In genomic region chrX:40176979-40177430, GRCh38 we compare ENCODE assay signal across 8 cellular contexts.
A peak's percentile ranks its signal among the peaks of the same experiment; 100 is the strongest.
DNase-seq lines count a peak whose midpoint lies in the region; ATAC-seq, FAIRE-seq and TF ChIP-seq lines count a peak whose summit lies in the region.

No MANE protein-coding gene starts in this region.

- CTCF ChIA-PET in activated CD4-positive, alpha-beta T cell treated with anti-CD3 and anti-CD28 coated beads for 36 hours (lab: Charles Lee) = interaction anchor here (0.6 to 1.5 kb wide), 4 partner anchors 24 to 1400 kb away, joined by 3 to 4 read pairs (median 3); no protein-coding TSS in a partner anchor

- H3K4me1 ChIP-seq in esophagus muscularis mucosa = peaks cover 10 to 58% (median 27%) of the 10 kb centered on the region in 4 donors
- peaks cover 0 to 5% (median 0%) of the 10 kb centered on the region in 3 donors for H3K4me1 ChIP-seq in pancreas

- no peak for TF ChIP-seq CTCF in esophagus muscularis mucosa (IDR thresholded peaks at IDR 0.05)
- TF ChIP-seq CTCF in pancreas (IDR thresholded peaks at IDR 0.05) = no peak

- intact Hi-C loops in activated CD4-positive, alpha-beta T cell treated with anti-CD3 and anti-CD28 coated beads for 36 hours (cut with DNase I, micrococcal nuclease) = loop anchor here (1.0 to 5.0 kb wide), 6 partner anchors 23 to 1375 kb away; partner anchors contain the start of genes MID1IP1 (in 1 of the 2) and USP9X (in 1 of the 2)
- intact Hi-C loops in esophagus muscularis mucosa (cut with DNase I) (loop anchor here (10.0 kb wide), 1 partner anchor 88 kb away; no protein-coding TSS in a partner anchor), pancreas (cut with DNase I) (loop anchor here in 1 of 3 donors (10.0 kb wide), 1 partner anchor 72 kb away; no protein-coding TSS in a partner anchor)

- H3K4me3 Mint-ChIP-seq in activated CD4-positive, alpha-beta T cell treated with anti-CD3 and anti-CD28 coated beads for 36 hours = peak overlapping the region; percentile 80

- H3K27me3 ChIP-seq in esophagus muscularis mucosa (peaks cover 0 to 5% (median 0%) of the 10 kb centered on the region in 4 donors), pancreas (peaks cover 0 to 7% (median 0%) of the 10 kb centered on the region in 4 donors)

- H3K4me3 ChIP-seq in esophagus muscularis mucosa (peak overlapping the region; percentile 62 to 67 (median 64)), pancreas (peak overlapping the region in 3 of 4 donors; percentile 38 to 53 (median 45))

- POLR2A ChIA-PET in activated CD4-positive, alpha-beta T cell treated with anti-CD3 and anti-CD28 coated beads for 36 hours (lab: Charles Lee) = interaction anchor here (0.7 to 1.5 kb wide), 4 partner anchors 9 to 322 kb away, joined by 3 to 8 read pairs (median 3); partner anchors contain the start of gene BCOR

- H3K9me3 Mint-ChIP-seq in activated CD4-positive, alpha-beta T cell treated with anti-CD3 and anti-CD28 coated beads for 36 hours (ENCODE audit: low read depth) = peaks cover 3% of the 10 kb centered on the region

- H3K27me3 Mint-ChIP-seq in activated CD4-positive, alpha-beta T cell treated with anti-CD3 and anti-CD28 coated beads for 36 hours = no peaks in the 10 kb centered on the region

- H3K27ac ChIP-seq in esophagus muscularis mucosa (replicated peaks in 1 of 4) = peak overlapping the region; percentile 90 to 96 (median 94)
- peak overlapping the region; percentile 82 to 94 (median 90) for H3K27ac ChIP-seq in pancreas

- TF ChIP-seq POLR2A in esophagus muscularis mucosa (IDR thresholded peaks at IDR 0.05; ENCODE audit: low read depth) = no peak

- peaks cover 8% of the 10 kb centered on the region for H3K36me3 Mint-ChIP-seq in activated CD4-positive, alpha-beta T cell treated with anti-CD3 and anti-CD28 coated beads for 36 hours (ENCODE audit: low read depth)

- H3K9me3 ChIP-seq in esophagus muscularis mucosa = no peaks in the 10 kb centered on the region
- H3K9me3 ChIP-seq in pancreas = no peaks in the 10 kb centered on the region

- H3K36me3 ChIP-seq in esophagus muscularis mucosa = no peaks in the 10 kb centered on the region
- no peaks in the 10 kb centered on the region for H3K36me3 ChIP-seq in pancreas

- peak; percentile 78 for DNase-seq in activated CD4-positive, alpha-beta T cell treated with anti-CD3 and anti-CD28 coated beads for 36 hours
- no peak for DNase-seq in activated CD4-positive, alpha-beta T cell treated with anti-CD3 and anti-CD28 coated beads for 4 hours
- DNase-seq in T-helper 22 cell (ENCODE audit: low read depth) (peak; percentile 32), esophagus muscularis mucosa (ENCODE audit: extremely low spot score) (no peak), pancreas (peak in 3 of 6 donors; percentile 31 to 43 (median 36))

- 12% methylated on average over 16 of the region's 22 CpGs for WGBS in esophagus muscularis mucosa
- WGBS in pancreas, 2 donors = 1 to 12% methylated on average over 22 of the region's 22 CpGs

- peaks cover 20% of the 10 kb centered on the region for H3K4me1 Mint-ChIP-seq in activated CD4-positive, alpha-beta T cell treated with anti-CD3 and anti-CD28 coated beads for 36 hours

- H3K27ac Mint-ChIP-seq in activated CD4-positive, alpha-beta T cell treated with anti-CD3 and anti-CD28 coated beads for 36 hours = peak overlapping the region; percentile 99

- no peak for TF ChIP-seq EP300 in esophagus muscularis mucosa (IDR thresholded peaks at IDR 0.05)

- ATAC-seq in activated CD4-positive, alpha-beta T cell treated with anti-CD3 and anti-CD28 coated beads for 36 hours = peak; percentile 5
- peak in 1 of 4 donors; percentile 13 for ATAC-seq in pancreas
- ATAC-seq in GM19463 (IDR thresholded peaks at IDR 0.05; ENCODE audit: unreplicated experiment) = no peak
- no peak for ATAC-seq in HG03439 (IDR thresholded peaks at IDR 0.05; ENCODE audit: unreplicated experiment)
- no peak for ATAC-seq in HG02678 (IDR thresholded peaks at IDR 0.05; ENCODE audit: unreplicated experiment)

- FAIRE-seq in pancreas (lab: Jason Lieb, UNC) = no peak

Comparison
In these comparisons a context has a peak if more than half of its experiments do, and no peak if none do; other contexts are left out.
1. DNase-seq: peak in activated CD4-positive, alpha-beta T cell treated with anti-CD3 and anti-CD28 coated beads for 36 hours (single experiment) and T-helper 22 cell (single experiment); none in activated CD4-positive, alpha-beta T cell treated with anti-CD3 and anti-CD28 coated beads for 4 hours (0 of 2) and esophagus muscularis mucosa (single experiment).